17 cellular contexts compared by ENCODE assay signal in the genomic region with DNA sequence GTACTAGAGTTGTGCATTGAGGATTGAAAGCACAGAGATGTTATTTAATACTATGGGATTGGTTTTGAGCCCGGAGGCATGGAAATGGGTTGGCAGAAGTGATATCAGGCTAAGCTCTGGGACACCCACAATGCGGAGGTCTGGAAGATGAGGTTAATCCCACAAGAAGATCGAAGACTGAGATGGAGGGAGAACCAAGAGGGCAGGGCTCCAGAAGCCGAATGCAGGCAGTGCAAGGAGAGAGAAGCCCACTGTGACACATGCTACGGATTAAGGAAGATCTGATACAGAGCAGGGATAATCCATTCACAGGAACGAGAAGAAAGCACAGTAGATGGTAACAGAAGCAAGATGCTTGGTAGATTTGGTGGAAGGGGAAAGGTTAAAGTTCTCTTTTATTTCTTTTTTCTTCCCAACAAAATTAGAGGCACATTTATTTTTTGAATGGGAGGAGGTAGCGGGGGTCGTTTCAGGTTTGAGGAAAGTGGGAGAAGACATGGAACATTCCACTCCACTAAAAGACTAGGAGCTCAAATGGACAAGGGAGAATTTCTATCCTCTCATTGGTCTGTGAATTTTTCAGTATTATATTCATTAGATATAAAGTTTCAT.
"Had no signal": no experiment of that assay in that cellular context is flagged by ENCODE, and none has a peak within 500 bp of the region (broad histone marks: within the 10 kb centered on the region; RNA-seq: fewer than 3 reads in every experiment).

No MANE protein-coding gene starts in this region.

- DNase-seq: activated CD4-positive, alpha-beta T cell treated with anti-CD3 and anti-CD28 coated beads, Interleukin-2, amount 50 U/mL, for 48 hours; activated naive CD4-positive, alpha-beta T cell treated with anti-CD3 and anti-CD28 coated beads for 36 hours; activated naive CD8-positive, alpha-beta T cell treated with anti-CD3 and anti-CD28 coated beads, Interleukin-2, amount 50 U/mL, for 24 hours; aorta; effector memory CD4-positive, alpha-beta T cell; foreskin fibroblast; glutamatergic neuron; hypothalamus; left ventricle myocardium inferior; sigmoid colon; spleen; stimulated activated naive CD8-positive, alpha-beta T cell treated with anti-CD3 and anti-CD28 coated beads, Interleukin-15, amount 100 ng/mL, for 72 hours; testis; upper lobe of left lung had no signal

- H3K27ac Mint-ChIP-seq: activated naive CD4-positive, alpha-beta T cell treated with anti-CD3 and anti-CD28 coated beads for 36 hours; activated naive CD8-positive, alpha-beta T cell treated with anti-CD3 and anti-CD28 coated beads, Interleukin-2, amount 50 U/mL, for 24 hours; activated T-helper 17 cell treated with anti-CD3 and anti-CD28 coated beads, Interleukin-2, amount 50 U/mL, for 72 hours; memory B cell; stimulated activated naive CD8-positive, alpha-beta T cell treated with anti-CD3 and anti-CD28 coated beads, Interleukin-15, amount 100 ng/mL, for 72 hours had no signal

- H3K36me3 ChIP-seq: left ventricle myocardium inferior, sigmoid colon, spleen, upper lobe of left lung had no signal

- ATAC-seq: activated naive CD8-positive, alpha-beta T cell treated with anti-CD3 and anti-CD28 coated beads, Interleukin-2, amount 50 U/mL, for 24 hours; activated T-helper 17 cell treated with anti-CD3 and anti-CD28 coated beads, Interleukin-2, amount 50 U/mL, for 72 hours; stimulated activated naive CD8-positive, alpha-beta T cell treated with anti-CD3 and anti-CD28 coated beads, Interleukin-15, amount 100 ng/mL, for 72 hours had no signal

- H3K9me3 ChIP-seq: left ventricle myocardium inferior, sigmoid colon, spleen, testis, upper lobe of left lung had no signal

- H3K27me3 Mint-ChIP-seq: activated naive CD8-positive, alpha-beta T cell treated with anti-CD3 and anti-CD28 coated beads, Interleukin-2, amount 50 U/mL, for 24 hours; memory B cell; stimulated activated naive CD8-positive, alpha-beta T cell treated with anti-CD3 and anti-CD28 coated beads, Interleukin-15, amount 100 ng/mL, for 72 hours had no signal

- H3K36me3 Mint-ChIP-seq: memory B cell had no signal

- H3K4me1 ChIP-seq: left ventricle myocardium inferior, spleen, testis, upper lobe of left lung had no signal

- H3K4me3 ChIP-seq: left ventricle myocardium inferior, sigmoid colon, spleen, testis, upper lobe of left lung had no signal

- H3K27ac ChIP-seq: left ventricle myocardium inferior, sigmoid colon, spleen, testis, upper lobe of left lung, VCaP had no signal

- H3K4me3 Mint-ChIP-seq: activated naive CD4-positive, alpha-beta T cell treated with anti-CD3 and anti-CD28 coated beads for 36 hours; activated naive CD8-positive, alpha-beta T cell treated with anti-CD3 and anti-CD28 coated beads, Interleukin-2, amount 50 U/mL, for 24 hours; activated T-helper 17 cell treated with anti-CD3 and anti-CD28 coated beads, Interleukin-2, amount 50 U/mL, for 72 hours; memory B cell; stimulated activated naive CD8-positive, alpha-beta T cell treated with anti-CD3 and anti-CD28 coated beads, Interleukin-15, amount 100 ng/mL, for 72 hours had no signal

- H3K9me3 Mint-ChIP-seq: activated naive CD4-positive, alpha-beta T cell treated with anti-CD3 and anti-CD28 coated beads for 36 hours; activated T-helper 17 cell treated with anti-CD3 and anti-CD28 coated beads, Interleukin-2, amount 50 U/mL, for 72 hours; memory B cell; stimulated activated naive CD8-positive, alpha-beta T cell treated with anti-CD3 and anti-CD28 coated beads, Interleukin-15, amount 100 ng/mL, for 72 hours had no signal

- H3K4me1 Mint-ChIP-seq: activated naive CD8-positive, alpha-beta T cell treated with anti-CD3 and anti-CD28 coated beads, Interleukin-2, amount 50 U/mL, for 24 hours; activated T-helper 17 cell treated with anti-CD3 and anti-CD28 coated beads, Interleukin-2, amount 50 U/mL, for 72 hours; memory B cell; stimulated activated naive CD8-positive, alpha-beta T cell treated with anti-CD3 and anti-CD28 coated beads, Interleukin-15, amount 100 ng/mL, for 72 hours had no signal

- H3K27me3 ChIP-seq: sigmoid colon, spleen, testis, upper lobe of left lung had no signal
